ENCODE assay signal across 12 cellular contexts in genomic region chr6:111922454-111923297, GRCh38. TPM values are rescaled to one million over a fixed set of nuclear protein-coding genes. Genes with fewer than 3 reads are reported as not detected.
DNase-seq lines count a peak whose midpoint lies in the region; ATAC-seq, FAIRE-seq and TF ChIP-seq lines count a peak whose summit lies in the region.
"Had no signal": no experiment of that assay in that cellular context is flagged by ENCODE, and none has a peak within 500 bp of the region (broad histone marks: within the 10 kb centered on the region; RNA-seq: fewer than 3 reads in every experiment).

No MANE protein-coding gene starts in this region.

- no peak overlapping the region for H2AFZ ChIP-seq in K562 (ENCODE audit: low read depth, low read length)

- no peaks in the 10 kb centered on the region for H3K36me3 ChIP-seq in K562 (ENCODE audit: control insufficient read depth, insufficient read depth, low read length)

- TF ChIP-seq EP300 in K562 (IDR thresholded peaks at IDR 0.05; ENCODE audit: low read length): no peak

- POLR2A ChIA-PET in K562 (lab: Yijun Ruan, JAX): no interaction called here

- H3K9me3 ChIP-seq in K562 (replicated peaks; ENCODE audit: control insufficient read depth, insufficient read depth, low read depth, low read length): no peaks in the 10 kb centered on the region

- no peaks in the 10 kb centered on the region for H3K27me3 Mint-ChIP-seq in stimulated activated naive CD8-positive, alpha-beta T cell treated with anti-CD3 and anti-CD28 coated beads, Interleukin-15, amount 100 ng/mL, for 72 hours
- H3K27me3 Mint-ChIP-seq: dendritic cell treated with granulocyte-macrophage colony-stimulating factor and Interleukin-4, amounts not matched to agents 40 ng/mL and 50 ng/mL, for 4 days had no signal

- peak in 1 of 2 donors; percentile 18 for DNase-seq in stimulated activated naive CD8-positive, alpha-beta T cell treated with anti-CD3 and anti-CD28 coated beads, Interleukin-15, amount 100 ng/mL, for 72 hours
- DNase-seq in stimulated activated naive CD8-positive, alpha-beta T cell treated with anti-CD3 and anti-CD28 coated beads, Interleukin-15, Interleukin-2, amounts not matched to agents 100 U/mL and 50 U/mL, for 24 hours: no peak
- DNase-seq in NCI-H2196 treated with DMSO at 0.1 percent for 48 hours (lab: John Stamatoyannopoulos, UW; ENCODE audit: unreplicated experiment) (peak; percentile 47), K562 (ENCODE audit: extremely low read depth in 1 of 4, low spot score in 3 of 4) (no peak), coronary artery (ENCODE audit: low spot score) (no peak), GM10266 (ENCODE audit: extremely low spot score) (no peak), head of caudate nucleus (no peak)
- DNase-seq in activated T-cell treated with anti-CD3 and anti-CD28 coated beads, Interleukin-2, amount 50 U/mL, for 1 hour: no peak
- DNase-seq: GOT3, islet precursor cell, occipital lobe had no signal

- H3K9ac ChIP-seq in K562 (ENCODE audit: insufficient read depth in 1 of 2, low read depth in 2 of 2, low read length in 2 of 2): no peak overlapping the region

- ATAC-seq in stimulated activated naive CD8-positive, alpha-beta T cell treated with anti-CD3 and anti-CD28 coated beads, Interleukin-15, amount 100 ng/mL, for 72 hours: peak; percentile 52
- ATAC-seq in stimulated activated naive CD8-positive, alpha-beta T cell treated with anti-CD3 and anti-CD28 coated beads, Interleukin-15, Interleukin-2, amounts not matched to agents 100 U/mL and 50 U/mL, for 24 hours: no peak
- ATAC-seq in K562: no peak

- H3K4me3 Mint-ChIP-seq in stimulated activated naive CD8-positive, alpha-beta T cell treated with anti-CD3 and anti-CD28 coated beads, Interleukin-15, amount 100 ng/mL, for 72 hours: no peak overlapping the region
- H3K4me3 Mint-ChIP-seq: dendritic cell treated with granulocyte-macrophage colony-stimulating factor and Interleukin-4, amounts not matched to agents 40 ng/mL and 50 ng/mL, for 4 days had no signal

- intact Hi-C loops in K562 (cut with micrococcal nuclease): no loop called here
- intact Hi-C loops in head of caudate nucleus (cut with DNase I): no loop called here

- H3K9me1 ChIP-seq in K562 (ENCODE audit: control insufficient read depth, insufficient read depth, low read length): no peaks in the 10 kb centered on the region

- no peak for FAIRE-seq in K562 (lab: Jason Lieb, UNC)

- no peaks in the 10 kb centered on the region; a peak in 1 of 5 replicates for H3K4me1 ChIP-seq in K562 (replicated peaks in 1 of 2; ENCODE audit: control insufficient read depth in 2 of 2, insufficient read depth in 2 of 2, low read length in 2 of 2)

- no peak for TF ChIP-seq RAD21 in K562 (CRISPR knock-in tag; conservative IDR thresholded peaks at IDR 0.05 in 1 of 2, IDR thresholded peaks at IDR 0.05 in 1 of 2)

- BruUV-seq in K562 (replicated peaks; lab: Mats Ljungman, UMichigan): no TSS peak

- H3K27ac Mint-ChIP-seq in stimulated activated naive CD8-positive, alpha-beta T cell treated with anti-CD3 and anti-CD28 coated beads, Interleukin-15, amount 100 ng/mL, for 72 hours: peak overlapping the region; percentile 93 to 94
- H3K27ac Mint-ChIP-seq: dendritic cell treated with granulocyte-macrophage colony-stimulating factor and Interleukin-4, amounts not matched to agents 40 ng/mL and 50 ng/mL, for 4 days had no signal

- H3K4me2 ChIP-seq in K562 (ENCODE audit: insufficient read depth, low read length): no peak overlapping the region

- H3K27ac ChIP-seq in K562 (ENCODE audit: extremely low read depth, low read depth, low read length) (no peak overlapping the region), coronary artery (no peak overlapping the region)

- CTCF ChIA-PET in K562 (lab: Yijun Ruan, JAX; ENCODE audit: low intra/inter-chr PET ratio): no interaction called here

- H3K4me3 ChIP-seq in K562 (no peak overlapping the region), coronary artery (no peak overlapping the region)

- peaks cover 46% of the 10 kb centered on the region for H3K4me1 Mint-ChIP-seq in stimulated activated naive CD8-positive, alpha-beta T cell treated with anti-CD3 and anti-CD28 coated beads, Interleukin-15, amount 100 ng/mL, for 72 hours

- no peaks in the 10 kb centered on the region for H4K20me1 ChIP-seq in K562 (replicated peaks; ENCODE audit: control insufficient read depth, insufficient read depth, low read length)

- H3K9me3 Mint-ChIP-seq in stimulated activated naive CD8-positive, alpha-beta T cell treated with anti-CD3 and anti-CD28 coated beads, Interleukin-15, amount 100 ng/mL, for 72 hours: no peaks in the 10 kb centered on the region
- H3K9me3 Mint-ChIP-seq: dendritic cell treated with granulocyte-macrophage colony-stimulating factor and Interleukin-4, amounts not matched to agents 40 ng/mL and 50 ng/mL, for 4 days had no signal

- TF ChIP-seq POLR2A in K562 (conservative IDR thresholded peaks at IDR 0.05): no peak

- no peak for TF ChIP-seq CTCF in K562 (IDR thresholded peaks at IDR 0.05 in 2 of 3, conservative IDR thresholded peaks at IDR 0.05 in 1 of 3; ENCODE audit: insufficient read depth in 2 of 3, low read depth in 1 of 3, low read length in 3 of 3)
- TF ChIP-seq CTCF in coronary artery (IDR thresholded peaks at IDR 0.05): no peak
- TF ChIP-seq CTCF in GM10266 (IDR thresholded peaks at IDR 0.05; ENCODE audit: control insufficient read depth, insufficient read depth, low read depth, missing control alignments): no peak

- no peaks in the 10 kb centered on the region for H3K79me2 ChIP-seq in K562 (ENCODE audit: control insufficient read depth, insufficient read depth, low read length)

- H3K27me3 ChIP-seq in K562 (ENCODE audit: control insufficient read depth in 2 of 2, insufficient read depth in 2 of 2, low read length in 2 of 2): peaks cover 0 to 18% of the 10 kb centered on the region in 2 experiments; a peak in 2 of 5 replicates

- in situ Hi-C loops in K562 (cut with MboI): no loop called here

TF ChIP-seq in K562, 482 proteins besides CTCF, POLR2A, EP300 and RAD21 (continues in another document):
- TF ChIP-seq ATF3 (IDR thresholded peaks at IDR 0.05) (peak; percentile 51; the same call in 1 of the 2 replicates), ATF3 (CRISPR knock-in tag; conservative IDR thresholded peaks at IDR 0.05) (no peak), CEBPB (tag; IDR thresholded peaks at IDR 0.05) (peak; percentile 53; the same call in 1 of the 2 replicates), ZNF830 (CRISPR knock-in tag; IDR thresholded peaks at IDR 0.05) (no peak), ZBTB11 (CRISPR knock-in tag; IDR thresholded peaks at IDR 0.05) (no peak), TEAD1 (CRISPR knock-in tag; IDR thresholded peaks at IDR 0.05) (no peak)

RNA-seq across cellular contexts. Expression of gene FYN, which starts 49.4 kb away (rescaled TPM):
- 20.4 and 46.1 TPM in 2 replicates for total RNA-seq in K562 (2011; cell fraction: chromatin; rRNA removed; ENCODE audit: low replicate concordance)
- total RNA-seq in K562 (2011; cell fraction: nucleolus; rRNA removed): 7.3 and 8.3 TPM in 2 replicates
- total RNA-seq in K562 (2011; cell fraction: nucleoplasm; rRNA removed): 14.1 and 17.6 TPM in 2 replicates
- total RNA-seq in K562 (2014; rRNA removed) (14.6 and 17.5 TPM in 2 replicates), K562 (2014; rRNA removed; fragmentation: Illumina TruSeq; extraction: Trizol) (10.1 and 10.3 TPM in 2 replicates), K562 (2015; rRNA removed; fragmentation: Illumina TruSeq; extraction: Trizol) (6.8 and 6.9 TPM in 2 replicates), K562 (2021) (15.7 and 19.0 TPM in 2 replicates)
- polyA plus RNA-seq in K562 (2011; rRNA removed) (5.0 and 11.4 TPM in 2 replicates), K562 (2014; fragmentation: Illumina TruSeq; extraction: Trizol) (16.3 and 22.1 TPM in 2 replicates), K562 (2014; fragmentation: Nextera tagmentation; extraction: Ambion mirVana) (1 to 10 TPM; 2.9 to 5.0 TPM), K562 (2014; rRNA removed) (7.1 and 19.3 TPM in 2 replicates)
- polyA plus RNA-seq in K562 (2011; cell fraction: cytosol; rRNA removed): 5.9 and 12.4 TPM in 2 replicates
- polyA plus RNA-seq in K562 (2011; cell fraction: nucleus; rRNA removed): 12.5 and 27.3 TPM in 2 replicates
- 10.0 and 31.4 TPM in 2 replicates for polyA plus RNA-seq in K562 (2012)
- 12.6 and 20.7 TPM in 2 replicates for polyA minus RNA-seq in K562 (2011; rRNA and poly(A)+ RNA removed)
- 14.2 and 18.1 TPM in 2 replicates for polyA minus RNA-seq in K562 (2011; cell fraction: cytosol; rRNA and poly(A)+ RNA removed)
- polyA minus RNA-seq in K562 (2011; cell fraction: nucleus; rRNA and poly(A)+ RNA removed): 13.3 and 14.9 TPM in 2 replicates
